ENCODE assay signal across 8 cellular contexts in the genomic region with DNA sequence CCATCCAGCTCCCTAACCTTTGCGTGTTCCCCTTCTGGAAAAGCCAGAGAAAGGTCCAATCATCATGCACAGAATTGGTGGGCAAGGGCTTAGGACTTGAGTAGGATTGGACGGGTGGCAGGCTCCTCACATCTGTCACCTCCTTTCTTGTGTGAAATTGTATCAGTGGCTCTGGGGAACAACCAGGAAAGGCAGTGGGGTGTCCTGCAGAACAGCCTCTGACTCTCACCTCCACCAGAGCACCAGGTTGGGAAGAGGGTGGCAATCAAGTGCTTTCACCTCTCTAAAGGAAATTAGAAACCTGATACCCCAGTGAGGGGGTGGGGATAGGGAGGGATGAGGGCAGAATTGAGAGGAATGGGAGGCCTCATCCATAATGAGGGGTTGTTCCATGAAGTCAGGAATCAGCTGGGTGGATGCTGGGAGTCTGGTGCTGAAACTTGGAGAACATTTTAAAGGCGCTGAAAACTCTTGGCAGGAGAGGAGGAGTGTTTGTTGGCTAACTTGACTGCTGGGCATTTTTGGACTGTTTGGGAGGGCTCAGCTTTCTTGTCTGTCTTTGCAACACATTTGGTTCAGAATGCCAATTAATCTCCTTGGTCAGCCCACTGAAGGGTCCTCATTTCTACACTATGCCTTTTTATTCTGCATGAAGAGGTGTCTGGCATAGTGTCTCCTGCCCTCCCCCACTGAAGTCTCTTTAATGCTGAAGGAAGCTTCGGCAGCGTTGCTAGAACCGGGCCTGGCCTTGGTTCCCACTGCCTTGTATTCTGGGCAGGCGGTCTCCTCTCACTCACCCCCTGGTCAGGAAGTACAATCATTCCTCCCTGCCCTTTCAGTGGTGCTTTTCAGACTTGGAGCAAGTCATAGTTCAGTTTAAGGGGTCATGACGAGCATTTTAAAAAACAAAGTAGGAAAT. TPM values are rescaled to one million over a fixed set of nuclear protein-coding genes. Genes with fewer than 3 reads are reported as not detected.
DNase-seq lines count a peak whose midpoint lies in the region; ATAC-seq and TF ChIP-seq lines count a peak whose summit lies in the region.

No MANE protein-coding gene starts in this region.

- H3K79me2 ChIP-seq in OCI-LY7 (ENCODE audit: insufficient read depth, low read depth, low read length) = peaks cover 65% of the 10 kb centered on the region

- H3K9me3 ChIP-seq in OCI-LY7 (ENCODE audit: low read length) (no peaks in the 10 kb centered on the region), esophagus squamous epithelium (no peaks in the 10 kb centered on the region), neuronal stem cell (replicated peaks in 1 of 2; ENCODE audit: control insufficient read depth in 2 of 2, insufficient read depth in 1 of 2, low read depth in 1 of 2, low read length in 2 of 2) (no peaks in the 10 kb centered on the region)

- no peak overlapping the region for H2BK15ac ChIP-seq in neuronal stem cell (ENCODE audit: low read length)

- TF ChIP-seq POLR2A in esophagus squamous epithelium (IDR thresholded peaks at IDR 0.05) = no peak

- peak overlapping the region; percentile 90 for H3K4me3 ChIP-seq in OCI-LY7 (ENCODE audit: low read depth, low read length, poor library complexity, severe bottlenecking)
- peak overlapping the region in 2 of 4 donors; percentile 61 to 72 for H3K4me3 ChIP-seq in esophagus squamous epithelium
- H3K4me3 ChIP-seq in neuronal stem cell (ENCODE audit: low read length in 2 of 2) = peak overlapping the region; percentile 76 to 93

- CTCF ChIA-PET in activated CD4-positive, alpha-beta T cell treated with anti-CD3 and anti-CD28 coated beads for 36 hours (lab: Charles Lee) = no interaction called here
- CTCF ChIA-PET in OCI-LY7 (lab: Charles Lee; ENCODE audit: unreplicated experiment) = no interaction called here

- no peak overlapping the region for H2BK12ac ChIP-seq in neuronal stem cell (ENCODE audit: low read length)

- H4K91ac ChIP-seq in neuronal stem cell (ENCODE audit: low read depth, low read length, poor library complexity) = no peak overlapping the region

- no peak for DNase-seq in activated CD4-positive, alpha-beta T cell treated with anti-CD3 and anti-CD28 coated beads for 36 hours
- no peak for DNase-seq in activated CD4-positive, alpha-beta T cell treated with anti-CD3 and anti-CD28 coated beads, Interleukin-2, amount 50 U/mL, for 4 hours
- DNase-seq in OCI-LY7 (ENCODE audit: low spot score) (peak; percentile 24), esophagus squamous epithelium (lab: John Stamatoyannopoulos, UW) (no peak), neuronal stem cell (ENCODE audit: low spot score) (peak; percentile 45), AML-193 (lab: John Stamatoyannopoulos, UW) (no peak)
- no peak for DNase-seq in activated CD4-positive, CD25-positive, alpha-beta regulatory T cell treated with anti-CD3 and anti-CD28 coated beads, Interleukin-2, amount 50 U/mL, for 72 hours

- no peak overlapping the region for H2BK5ac ChIP-seq in neuronal stem cell (ENCODE audit: low read length)

- H3K27ac ChIP-seq in OCI-LY7 (ENCODE audit: low read depth, low read length, poor library complexity, severe bottlenecking) (peak overlapping the region; percentile 66), esophagus squamous epithelium (peak overlapping the region; percentile 65 to 88 (median 86)), neuronal stem cell (replicated peaks; ENCODE audit: low read length) (peak overlapping the region; percentile 84)

- H2AK5ac ChIP-seq in neuronal stem cell (ENCODE audit: low read depth, low read length) = no peak overlapping the region

- peaks cover 0 to 12% (median 0%) of the 10 kb centered on the region in 4 donors for H3K27me3 ChIP-seq in esophagus squamous epithelium
- H3K27me3 ChIP-seq in neuronal stem cell (ENCODE audit: control insufficient read depth in 3 of 3, insufficient read depth in 3 of 3, low read depth in 1 of 3, low read length in 3 of 3) = peaks cover 0 to 10% (median 0%) of the 10 kb centered on the region in 3 experiments

- BruUV-seq in OCI-LY7 (replicated peaks; lab: Mats Ljungman, UMichigan) = no TSS peak

- H3K27me3 Mint-ChIP-seq in activated CD4-positive, alpha-beta T cell treated with anti-CD3 and anti-CD28 coated beads for 36 hours = peaks cover 9% of the 10 kb centered on the region

- H4K8ac ChIP-seq in neuronal stem cell (ENCODE audit: low read depth, low read length) = no peak overlapping the region

- peaks cover 29% of the 10 kb centered on the region for H4K20me1 ChIP-seq in OCI-LY7 (ENCODE audit: insufficient read depth, low read length)

- H3K4me1 Mint-ChIP-seq in activated CD4-positive, alpha-beta T cell treated with anti-CD3 and anti-CD28 coated beads for 36 hours = peaks cover 30% of the 10 kb centered on the region

- peaks cover 37% of the 10 kb centered on the region for H3K36me3 Mint-ChIP-seq in activated CD4-positive, alpha-beta T cell treated with anti-CD3 and anti-CD28 coated beads for 36 hours (ENCODE audit: low read depth)

- H3K18ac ChIP-seq in neuronal stem cell (ENCODE audit: low read length) = peak overlapping the region; percentile 4

- POLR2A ChIA-PET in activated CD4-positive, alpha-beta T cell treated with anti-CD3 and anti-CD28 coated beads for 36 hours (lab: Charles Lee) = no interaction called here
- POLR2A ChIA-PET in OCI-LY7 (lab: Charles Lee) = interaction anchor here (0.9 to 1.9 kb wide), 2 partner anchors 10 to 573 kb away, joined by 3 to 6 read pairs; a partner anchor contains a TSS

- no peak overlapping the region for H3K14ac ChIP-seq in neuronal stem cell (ENCODE audit: low read length)

- no peak overlapping the region for H2BK120ac ChIP-seq in neuronal stem cell (ENCODE audit: low read depth, low read length)

- H3K4ac ChIP-seq in neuronal stem cell (ENCODE audit: low read length) = no peak overlapping the region

- ATAC-seq in activated CD4-positive, alpha-beta T cell treated with anti-CD3 and anti-CD28 coated beads for 36 hours = no peak
- no peak for ATAC-seq in GM18870 (IDR thresholded peaks at IDR 0.05; ENCODE audit: unreplicated experiment)

- no peak overlapping the region for H3K9ac ChIP-seq in neuronal stem cell (ENCODE audit: low read depth, low read length, poor library complexity)

- WGBS in esophagus squamous epithelium, 2 donors = 61 to 63% methylated on average over 6 to 8 of the region's 8 CpGs
- WGBS in neuronal stem cell (ENCODE audit: extremely low coverage in 2 of 2, insufficient read length in 2 of 2, insufficient replicate concordance in 1 of 2), 2 donors = no CpG with 5 or more reads among the region's 8 CpGs

- H3K36me3 ChIP-seq in OCI-LY7 (ENCODE audit: insufficient read depth, low read length) (peaks cover 37% of the 10 kb centered on the region), esophagus squamous epithelium (no peaks in the 10 kb centered on the region), neuronal stem cell (replicated peaks in 1 of 2; ENCODE audit: control insufficient read depth in 2 of 2, insufficient read depth in 2 of 2, low read length in 2 of 2) (peaks cover 0 to 23% of the 10 kb centered on the region in 2 donors)

- peaks cover 6% of the 10 kb centered on the region for H3K79me1 ChIP-seq in neuronal stem cell (ENCODE audit: low read depth, low read length)

- peak overlapping the region; percentile 74 for H3K4me2 ChIP-seq in OCI-LY7 (ENCODE audit: low read length)
- H3K4me2 ChIP-seq in neuronal stem cell (ENCODE audit: insufficient read depth, low read length, poor library complexity, severe bottlenecking) = peak overlapping the region; percentile 75

- peak overlapping the region; percentile 96 for H3K27ac Mint-ChIP-seq in activated CD4-positive, alpha-beta T cell treated with anti-CD3 and anti-CD28 coated beads for 36 hours

- no peaks in the 10 kb centered on the region for H3K9me2 ChIP-seq in OCI-LY7 (ENCODE audit: insufficient read depth, low read length)

- TF ChIP-seq CTCF in OCI-LY7 (conservative IDR thresholded peaks at IDR 0.05; ENCODE audit: low read length) = no peak
- no peak for TF ChIP-seq CTCF in esophagus squamous epithelium (IDR thresholded peaks at IDR 0.05)

- H3K4me3 Mint-ChIP-seq in activated CD4-positive, alpha-beta T cell treated with anti-CD3 and anti-CD28 coated beads for 36 hours = peak overlapping the region; percentile 95

- intact Hi-C loops in activated CD4-positive, alpha-beta T cell treated with anti-CD3 and anti-CD28 coated beads for 36 hours (cut with DNase I, micrococcal nuclease) = loop anchor here (5.0 kb wide), 3 partner anchors 66 to 1786 kb away; a partner anchor contains a TSS
- intact Hi-C loops in OCI-LY7 (cut with micrococcal nuclease; ENCODE audit: unreplicated experiment) = loop anchor here (10.0 kb wide), 1 partner anchor 569 kb away; a partner anchor contains a TSS
- intact Hi-C loops in esophagus squamous epithelium (cut with DNase I) = no loop called here

- no peak overlapping the region for H3K23ac ChIP-seq in neuronal stem cell (ENCODE audit: low read depth, low read length, poor library complexity)

- H2AFZ ChIP-seq in OCI-LY7 (ENCODE audit: low read length) = peak overlapping the region; percentile 54; the same call in 1 of the 2 replicates
- H2AFZ ChIP-seq in neuronal stem cell (ENCODE audit: low read length) = peak overlapping the region; percentile 90

- no peaks in the 10 kb centered on the region for H3K9me3 Mint-ChIP-seq in activated CD4-positive, alpha-beta T cell treated with anti-CD3 and anti-CD28 coated beads for 36 hours (ENCODE audit: low read depth)

- H3K4me1 ChIP-seq in OCI-LY7 (ENCODE audit: insufficient read depth, low read length, poor library complexity, severe bottlenecking) (peaks cover 29% of the 10 kb centered on the region), esophagus squamous epithelium (peaks cover 10 to 47% (median 22%) of the 10 kb centered on the region in 3 donors), neuronal stem cell (ENCODE audit: control insufficient read depth in 2 of 2, insufficient read depth in 1 of 2, low read depth in 1 of 2, low read length in 2 of 2) (peaks cover 9 to 23% of the 10 kb centered on the region in 2 donors)

RNA-seq across cellular contexts. Expression of a gene that starts 2.1 kb away (rescaled TPM):
- total RNA-seq in activated CD4-positive, alpha-beta T cell treated with anti-CD3 and anti-CD28 coated beads for 36 hours = 100 to 1,000 TPM; 198 to 259 TPM
- total RNA-seq in OCI-LY7 (2014; rRNA removed; shearing (Covaris generic)) = 283 and 287 TPM in 2 replicates
- total RNA-seq in OCI-LY7 (2022) (451 and 506 TPM in 2 replicates), esophagus squamous epithelium (10 to 100 TPM; 34.5 to 89.7 (median 43.2) TPM)
- 124 TPM for polyA plus RNA-seq in neuronal stem cell (2013, experiment 1 of 2)
- 118 TPM for polyA plus RNA-seq in neuronal stem cell (2013, experiment 2 of 2)

RNA-seq across cellular contexts. Expression of a gene that starts 54.9 kb away (rescaled TPM):
- not detected for total RNA-seq in activated CD4-positive, alpha-beta T cell treated with anti-CD3 and anti-CD28 coated beads for 36 hours
- not detected in 2 replicates for total RNA-seq in OCI-LY7 (2014; rRNA removed; shearing (Covaris generic))
- total RNA-seq in OCI-LY7 (2022) (not detected in 2 replicates), esophagus squamous epithelium (10 to 100 TPM in 1 of 4 donors, 1 to 10 TPM in 2, not detected in 1; 1.1 to 27.0 (median 2.5) TPM)
- polyA plus RNA-seq in neuronal stem cell (2013, experiment 1 of 2) = 0.06 TPM
- polyA plus RNA-seq in neuronal stem cell (2013, experiment 2 of 2) = 0.14 TPM

Comparison
In these comparisons a context has a peak if more than half of its experiments do, and no peak if none do; other contexts are left out.
1. DNase-seq: peak in OCI-LY7 (single experiment) and neuronal stem cell (single experiment); none in activated CD4-positive, alpha-beta T cell treated with anti-CD3 and anti-CD28 coated beads for 36 hours (single experiment), activated CD4-positive, alpha-beta T cell treated with anti-CD3 and anti-CD28 coated beads, Interleukin-2, amount 50 U/mL, for 4 hours (0 of 2), esophagus squamous epithelium (single experiment), activated CD4-positive, CD25-positive, alpha-beta regulatory T cell treated with anti-CD3 and anti-CD28 coated beads, Interleukin-2, amount 50 U/mL, for 72 hours (single experiment) and AML-193 (0 of 2).
2. Peak in every context shown above with its lines, with median percentiles within 50 percentile points of each other: H3K27ac ChIP-seq.